1 cellular context compared by ENCODE assay signal in genomic region chr10:44506386-44506785, GRCh38.
TF ChIP-seq lines count a peak whose summit lies in the region.

No MANE protein-coding gene starts in this region.

TF ChIP-seq in WTC11, 78 proteins besides CTCF, POLR2A, EP300 and RAD21 (continued from another document):
- no peak for TF ChIP-seq AR (CRISPR knock-in tag; IDR thresholded peaks at IDR 0.05)
- TF ChIP-seq ZNF532 (CRISPR knock-in tag; IDR thresholded peaks at IDR 0.05; ENCODE audit: borderline replicate concordance) = no peak
- no peak for TF ChIP-seq MAX (CRISPR knock-in tag; IDR thresholded peaks at IDR 0.05)
- TF ChIP-seq EMX1 (CRISPR knock-in tag; IDR thresholded peaks at IDR 0.05) = no peak
- TF ChIP-seq PRDM15 (CRISPR knock-in tag; IDR thresholded peaks at IDR 0.05) = no peak
- TF ChIP-seq ZNF423 (CRISPR knock-in tag; IDR thresholded peaks at IDR 0.05) = no peak
- no peak for TF ChIP-seq ETV6 (CRISPR knock-in tag; IDR thresholded peaks at IDR 0.05)
- TF ChIP-seq ZMAT4 (CRISPR knock-in tag; IDR thresholded peaks at IDR 0.05) = no peak
- no peak for TF ChIP-seq NFYB (CRISPR knock-in tag; conservative IDR thresholded peaks at IDR 0.05; ENCODE audit: low read depth)
- no peak for TF ChIP-seq TEAD4 (CRISPR knock-in tag; IDR thresholded peaks at IDR 0.05)
- no peak for TF ChIP-seq SP1 (CRISPR knock-in tag; conservative IDR thresholded peaks at IDR 0.05)
- no peak for TF ChIP-seq ZNF281 (CRISPR knock-in tag; IDR thresholded peaks at IDR 0.05)
- TF ChIP-seq CDX4 (CRISPR knock-in tag; IDR thresholded peaks at IDR 0.05; ENCODE audit: borderline replicate concordance) = no peak
